Comparison of ENCODE assay signal across 9 cellular contexts in the genomic region with DNA sequence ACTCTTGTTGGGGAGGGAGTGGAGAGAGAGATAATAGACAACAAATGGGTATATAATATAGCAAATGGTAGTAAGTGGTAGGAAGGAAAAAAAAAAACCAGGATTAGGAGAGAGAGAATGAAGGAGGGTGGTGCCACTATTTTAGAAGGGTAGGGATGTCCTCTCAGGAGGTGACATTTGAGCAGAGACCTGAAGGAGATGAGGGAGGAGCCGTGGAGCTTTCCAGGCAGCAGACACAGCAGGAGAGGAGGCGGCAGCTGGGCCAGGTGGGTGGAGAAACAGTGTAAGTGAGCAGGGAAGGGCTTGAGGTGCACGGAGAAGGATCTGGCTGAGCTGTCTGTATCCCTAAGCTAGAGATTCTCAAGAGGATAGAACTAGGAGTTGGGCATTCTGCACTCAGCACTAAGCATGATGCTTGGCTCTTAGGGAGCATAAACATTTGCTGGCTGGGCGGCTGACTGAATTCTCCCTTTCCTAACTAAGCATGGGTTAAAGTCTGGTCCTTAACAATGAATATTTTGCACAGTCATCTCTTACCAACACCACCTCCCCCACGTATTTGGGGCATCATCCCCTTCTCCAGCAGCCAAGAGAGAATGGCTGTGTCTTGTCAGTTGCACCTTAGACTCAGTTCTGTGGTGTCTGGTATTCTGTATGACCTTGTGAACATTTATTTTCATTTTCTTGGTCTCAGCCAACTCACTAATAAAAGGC. TPM values are rescaled to one million over a fixed set of nuclear protein-coding genes. Genes with fewer than 3 reads are reported as not detected.
DNase-seq lines count a peak whose midpoint lies in the region; ATAC-seq and TF ChIP-seq lines count a peak whose summit lies in the region.
"Had no signal": no experiment of that assay in that cellular context is flagged by ENCODE, and none has a peak within 500 bp of the region (broad histone marks: within the 10 kb centered on the region; RNA-seq: fewer than 3 reads in every experiment).

No MANE protein-coding gene starts in this region.

- H3K9me3 ChIP-seq in HCT116 (ENCODE audit: control insufficient read depth in 1 of 2, insufficient read depth in 1 of 2, low read depth in 1 of 2, low read length in 2 of 2) (no peaks in the 10 kb centered on the region), mucosa of descending colon (no peaks in the 10 kb centered on the region)

- peak overlapping the region; percentile 55 for H3K4me3 Mint-ChIP-seq in glutamatergic neuron (ENCODE audit: unreplicated experiment)
- no peak overlapping the region for H3K4me3 Mint-ChIP-seq in T-cell
- no peak overlapping the region for H3K4me3 Mint-ChIP-seq in effector memory CD8-positive, alpha-beta T cell
- H3K4me3 Mint-ChIP-seq: CD4-positive, alpha-beta memory T cell had no signal

- TF ChIP-seq CTCF in HCT116 (IDR thresholded peaks at IDR 0.05 in 2 of 3, conservative IDR thresholded peaks at IDR 0.05 in 1 of 3; ENCODE audit: borderline replicate concordance in 1 of 3, insufficient read depth in 1 of 3, low read depth in 2 of 3, low read length in 2 of 3) (no peak), glutamatergic neuron (IDR thresholded peaks at IDR 0.05; ENCODE audit: partially characterized antibody, unreplicated experiment) (no peak), mucosa of descending colon (IDR thresholded peaks at IDR 0.05) (no peak)

- H3K9ac ChIP-seq in HCT116 (ENCODE audit: low read length) = no peak overlapping the region

- RAD21 ChIA-PET in HCT116 (lab: Charles Lee; ENCODE audit: low non-redundant PET in 1 of 2, low total read pairs in 2 of 2, uncharacterized antibody in 2 of 2, unreplicated experiment in 2 of 2) = no interaction called here

- TF ChIP-seq RAD21 in HCT116 (IDR thresholded peaks at IDR 0.05; ENCODE audit: low read depth) = no peak

- peak overlapping the region; percentile 17 for H3K4me2 ChIP-seq in HCT116 (ENCODE audit: low read length)

- H4K20me1 ChIP-seq in HCT116 (ENCODE audit: insufficient read depth) = no peaks in the 10 kb centered on the region

- H3K36me3 Mint-ChIP-seq in glutamatergic neuron (ENCODE audit: unreplicated experiment) (no peaks in the 10 kb centered on the region), T-cell (peaks cover 14% of the 10 kb centered on the region)
- peaks cover 3% of the 10 kb centered on the region for H3K36me3 Mint-ChIP-seq in effector memory CD8-positive, alpha-beta T cell (ENCODE audit: insufficient read depth)

- H3K36me3 ChIP-seq in HCT116 (ENCODE audit: control insufficient read depth in 1 of 2, insufficient read depth in 2 of 2, low read length in 2 of 2) = no peaks in the 10 kb centered on the region
- no peaks in the 10 kb centered on the region for H3K36me3 ChIP-seq in mucosa of descending colon (ENCODE audit: low read depth)

- POLR2A ChIA-PET in HCT116 (lab: Charles Lee) (no interaction called here), T-cell (lab: Charles Lee) (no interaction called here)

- DNase-seq in HCT116 (ENCODE audit: low read depth, low spot score) (no peak), NCI-H510A (lab: John Stamatoyannopoulos, UW) (peak; percentile 54), glutamatergic neuron (no peak), sciatic nerve (ENCODE audit: low spot score) (no peak), T-cell (no peak), mucosa of descending colon (no peak)
- no peak for DNase-seq in effector memory CD8-positive, alpha-beta T cell
- DNase-seq in stimulated activated CD4-positive, alpha-beta T cell treated with anti-CD3 and anti-CD28 coated beads, Interleukin-15, amount 100 ng/mL, for 24 hours = no peak
- DNase-seq: CD4-positive, alpha-beta memory T cell had no signal

- intact Hi-C loops in HCT116 (cut with micrococcal nuclease) = no loop called here
- intact Hi-C loops in sciatic nerve (cut with DNase I) = no loop called here
- intact Hi-C loops in mucosa of descending colon (cut with DNase I, micrococcal nuclease) = no loop called here

- no TSS peak for BruUV-seq in HCT116 (replicated peaks; lab: Mats Ljungman, UMichigan)

- no peaks in the 10 kb centered on the region for H3K9me2 ChIP-seq in HCT116 (ENCODE audit: insufficient read depth)

- TF ChIP-seq POLR2A in HCT116 (IDR thresholded peaks at IDR 0.05; ENCODE audit: borderline replicate concordance, extremely low read depth, insufficient read depth, insufficient read length) = no peak

- H3K9me3 Mint-ChIP-seq in glutamatergic neuron (ENCODE audit: unreplicated experiment) (no peaks in the 10 kb centered on the region), T-cell (no peaks in the 10 kb centered on the region)
- H3K9me3 Mint-ChIP-seq in effector memory CD8-positive, alpha-beta T cell = no peaks in the 10 kb centered on the region

- H2AFZ ChIP-seq in HCT116 (ENCODE audit: low read depth, low read length, poor library complexity, severe bottlenecking) = no peak overlapping the region

- peaks cover 15 to 19% of the 10 kb centered on the region in 2 experiments for H3K4me1 ChIP-seq in HCT116 (ENCODE audit: control insufficient read depth in 1 of 2, insufficient read depth in 2 of 2, low read length in 2 of 2)
- H3K4me1 ChIP-seq in mucosa of descending colon (ENCODE audit: low read depth) = peaks cover 8% of the 10 kb centered on the region

- H3K79me2 ChIP-seq in HCT116 (ENCODE audit: insufficient read depth, low read length) = no peaks in the 10 kb centered on the region

- ATAC-seq in HCT116 (peak; percentile 83), sciatic nerve (peak; percentile 26), T-cell (replicated peaks in 1 of 4) (no peak), mucosa of descending colon (no peak)
- ATAC-seq in effector memory CD8-positive, alpha-beta T cell (replicated peaks) = no peak

- peak overlapping the region; percentile 41 for H3K27ac Mint-ChIP-seq in glutamatergic neuron (ENCODE audit: unreplicated experiment)
- H3K27ac Mint-ChIP-seq in T-cell = no peak overlapping the region
- peak overlapping the region in 1 of 2 donors; percentile 17 for H3K27ac Mint-ChIP-seq in effector memory CD8-positive, alpha-beta T cell
- H3K27ac Mint-ChIP-seq: CD4-positive, alpha-beta memory T cell had no signal

- CTCF ChIA-PET in HCT116 (lab: Charles Lee) = no interaction called here
- CTCF ChIA-PET in T-cell (lab: Charles Lee) = no interaction called here

- H3K4me1 Mint-ChIP-seq in glutamatergic neuron (ENCODE audit: low read depth, unreplicated experiment) (peaks cover 18% of the 10 kb centered on the region), T-cell (peaks cover 0 to 6% (median 2%) of the 10 kb centered on the region in 3 donors)
- H3K4me1 Mint-ChIP-seq in effector memory CD8-positive, alpha-beta T cell (ENCODE audit: low read depth in 2 of 2) = no peaks in the 10 kb centered on the region

- no peaks in the 10 kb centered on the region for H3K27me3 ChIP-seq in HCT116 (ENCODE audit: insufficient read depth, low read length)

- no peaks in the 10 kb centered on the region for H3K27me3 Mint-ChIP-seq in glutamatergic neuron (ENCODE audit: unreplicated experiment)
- no peaks in the 10 kb centered on the region for H3K27me3 Mint-ChIP-seq in T-cell
- H3K27me3 Mint-ChIP-seq in effector memory CD8-positive, alpha-beta T cell = no peaks in the 10 kb centered on the region
- H3K27me3 Mint-ChIP-seq: CD4-positive, alpha-beta memory T cell had no signal

- no peak overlapping the region for H3K4me3 ChIP-seq in HCT116 (replicated peaks in 1 of 2; ENCODE audit: low read depth in 1 of 2, low read length in 2 of 2)
- H3K4me3 ChIP-seq in mucosa of descending colon = no peak overlapping the region

- H3K27ac ChIP-seq in HCT116 (ENCODE audit: low read depth, low read length) = no peak overlapping the region

TF ChIP-seq in HCT116, 20 proteins besides CTCF, POLR2A, EP300 and RAD21 (continues in another document):
- no peak for TF ChIP-seq FOSL1 (IDR thresholded peaks at IDR 0.05; ENCODE audit: low read depth)
- TF ChIP-seq POLR2AphosphoS5 (IDR thresholded peaks at IDR 0.05; ENCODE audit: low read depth, low read length) = no peak
- no peak for TF ChIP-seq CBX3 (IDR thresholded peaks at IDR 0.05; ENCODE audit: low read depth)
- TF ChIP-seq, protein P1, sequence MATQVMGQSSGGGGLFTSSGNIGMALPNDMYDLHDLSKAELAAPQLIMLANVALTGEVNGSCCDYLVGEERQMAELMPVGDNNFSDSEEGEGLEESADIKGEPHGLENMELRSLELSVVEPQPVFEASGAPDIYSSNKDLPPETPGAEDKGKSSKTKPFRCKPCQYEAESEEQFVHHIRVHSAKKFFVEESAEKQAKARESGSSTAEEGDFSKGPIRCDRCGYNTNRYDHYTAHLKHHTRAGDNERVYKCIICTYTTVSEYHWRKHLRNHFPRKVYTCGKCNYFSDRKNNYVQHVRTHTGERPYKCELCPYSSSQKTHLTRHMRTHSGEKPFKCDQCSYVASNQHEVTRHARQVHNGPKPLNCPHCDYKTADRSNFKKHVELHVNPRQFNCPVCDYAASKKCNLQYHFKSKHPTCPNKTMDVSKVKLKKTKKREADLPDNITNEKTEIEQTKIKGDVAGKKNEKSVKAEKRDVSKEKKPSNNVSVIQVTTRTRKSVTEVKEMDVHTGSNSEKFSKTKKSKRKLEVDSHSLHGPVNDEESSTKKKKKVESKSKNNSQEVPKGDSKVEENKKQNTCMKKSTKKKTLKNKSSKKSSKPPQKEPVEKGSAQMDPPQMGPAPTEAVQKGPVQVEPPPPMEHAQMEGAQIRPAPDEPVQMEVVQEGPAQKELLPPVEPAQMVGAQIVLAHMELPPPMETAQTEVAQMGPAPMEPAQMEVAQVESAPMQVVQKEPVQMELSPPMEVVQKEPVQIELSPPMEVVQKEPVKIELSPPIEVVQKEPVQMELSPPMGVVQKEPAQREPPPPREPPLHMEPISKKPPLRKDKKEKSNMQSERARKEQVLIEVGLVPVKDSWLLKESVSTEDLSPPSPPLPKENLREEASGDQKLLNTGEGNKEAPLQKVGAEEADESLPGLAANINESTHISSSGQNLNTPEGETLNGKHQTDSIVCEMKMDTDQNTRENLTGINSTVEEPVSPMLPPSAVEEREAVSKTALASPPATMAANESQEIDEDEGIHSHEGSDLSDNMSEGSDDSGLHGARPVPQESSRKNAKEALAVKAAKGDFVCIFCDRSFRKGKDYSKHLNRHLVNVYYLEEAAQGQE (IDR thresholded peaks at IDR 0.05; ENCODE audit: low read depth) = no peak
- no peak for TF ChIP-seq SIN3A (IDR thresholded peaks at IDR 0.05; ENCODE audit: low read depth)
- TF ChIP-seq ZNF274 (IDR thresholded peaks at IDR 0.05; ENCODE audit: low read depth, low read length) = no peak
- TF ChIP-seq ELF1 (IDR thresholded peaks at IDR 0.05; ENCODE audit: borderline replicate concordance, low read depth) = no peak
- TF ChIP-seq, protein P2, sequence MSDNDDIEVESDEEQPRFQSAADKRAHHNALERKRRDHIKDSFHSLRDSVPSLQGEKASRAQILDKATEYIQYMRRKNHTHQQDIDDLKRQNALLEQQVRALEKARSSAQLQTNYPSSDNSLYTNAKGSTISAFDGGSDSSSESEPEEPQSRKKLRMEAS (IDR thresholded peaks at IDR 0.05) = no peak
- no peak for TF ChIP-seq JUND (IDR thresholded peaks at IDR 0.05)
- no peak for TF ChIP-seq SRF (IDR thresholded peaks at IDR 0.05; ENCODE audit: low read depth)

RNA-seq across cellular contexts. Expression of a gene that starts 27.6 kb away (rescaled TPM):
- total RNA-seq in HCT116 (2021; ENCODE audit: unreplicated experiment) (206 TPM), glutamatergic neuron (ENCODE audit: unreplicated experiment) (555 TPM), sciatic nerve (123 TPM), T-cell (100 to 1,000 TPM; 106 to 192 (median 173) TPM), mucosa of descending colon (100 to 1,000 TPM; 124 to 143 (median 125) TPM)
- 270 and 310 TPM in 2 replicates for polyA plus RNA-seq in HCT116 (2012)

Comparison
In these comparisons a context has a peak if more than half of its experiments do, and no peak if none do; other contexts are left out.
1. ATAC-seq: peak in HCT116 (single experiment) and sciatic nerve (single experiment); none in T-cell (0 of 4), effector memory CD8-positive, alpha-beta T cell (single experiment) and mucosa of descending colon (single experiment).